ENCODE assay signal across 10 cellular contexts in genomic region chr3:174397848-174398247, GRCh38.
A peak's percentile ranks its signal among the peaks of the same experiment; 100 is the strongest.
DNase-seq lines count a peak whose midpoint lies in the region; ATAC-seq and TF ChIP-seq lines count a peak whose summit lies in the region.
"Had no signal": no experiment of that assay in that cellular context is flagged by ENCODE, and none has a peak within 500 bp of the region (broad histone marks: within the 10 kb centered on the region; RNA-seq: fewer than 3 reads in every experiment).

No MANE protein-coding gene starts in this region.

- peaks cover 10% of the 10 kb centered on the region for H3K9me3 Mint-ChIP-seq in osteocyte (ENCODE audit: unreplicated experiment)
- peaks cover 47% of the 10 kb centered on the region for H3K9me3 Mint-ChIP-seq in WTC11

- CTCF ChIA-PET in WTC11 (lab: Charles Lee), result no interaction called here

- DNase-seq in GM03348 (ENCODE audit: low spot score) (peak; percentile 19), NCI-H446 treated with DMSO at 0.1 percent for 48 hours (lab: John Stamatoyannopoulos, UW) (peak; percentile 34), dermis blood vessel endothelial cell (peak; percentile 5), osteocyte (ENCODE audit: extremely low spot score, unreplicated experiment) (no peak), WTC11 (ENCODE audit: low spot score) (no peak), GM20000 (ENCODE audit: low spot score) (no peak)
- DNase-seq: activated B cell treated with CpG ODN at 0.5 μM for 24 hours, substantia nigra had no signal

- POLR2A ChIA-PET in WTC11 (lab: Charles Lee), result no interaction called here

- H3K27ac Mint-ChIP-seq in osteocyte (ENCODE audit: unreplicated experiment) (no peak overlapping the region), WTC11 (no peak overlapping the region)
- H3K27ac Mint-ChIP-seq: activated B cell treated with CpG ODN at 0.5 μM for 24 hours had no signal

- ATAC-seq in GM19395 (IDR thresholded peaks at IDR 0.05; ENCODE audit: unreplicated experiment) (no peak), WTC11 (no peak), HG02938 (IDR thresholded peaks at IDR 0.05; ENCODE audit: unreplicated experiment) (no peak)

- peaks cover 7% of the 10 kb centered on the region for H3K36me3 Mint-ChIP-seq in osteocyte (ENCODE audit: unreplicated experiment)
- peaks cover 25% of the 10 kb centered on the region for H3K36me3 Mint-ChIP-seq in WTC11

- H3K4me3 Mint-ChIP-seq in osteocyte (ENCODE audit: unreplicated experiment) (no peak overlapping the region), WTC11 (no peak overlapping the region)
- H3K4me3 Mint-ChIP-seq: activated B cell treated with CpG ODN at 0.5 μM for 24 hours had no signal

- H3K4me1 Mint-ChIP-seq in osteocyte (ENCODE audit: unreplicated experiment) (no peaks in the 10 kb centered on the region), WTC11 (peaks cover under 1% of the 10 kb centered on the region; the same call in 1 of the 2 replicates)
- H3K4me1 Mint-ChIP-seq: activated B cell treated with CpG ODN at 0.5 μM for 24 hours had no signal

- TF ChIP-seq CTCF in osteocyte (IDR thresholded peaks at IDR 0.05) (peak; percentile 48), WTC11 (IDR thresholded peaks at IDR 0.05) (no peak), GM20000 (IDR thresholded peaks at IDR 0.05; ENCODE audit: extremely low read depth, missing control alignments) (no peak)

- H3K27me3 Mint-ChIP-seq in osteocyte (ENCODE audit: unreplicated experiment) (no peaks in the 10 kb centered on the region), WTC11 (ENCODE audit: low read depth) (no peaks in the 10 kb centered on the region)
- H3K27me3 Mint-ChIP-seq: activated B cell treated with CpG ODN at 0.5 μM for 24 hours had no signal

TF ChIP-seq in WTC11, 78 proteins besides CTCF, POLR2A, EP300 and RAD21:
- TF ChIP-seq ZNF317 (CRISPR knock-in tag; IDR thresholded peaks at IDR 0.05; ENCODE audit: borderline replicate concordance, low read depth) (no peak), ATF2 (CRISPR knock-in tag; IDR thresholded peaks at IDR 0.05; ENCODE audit: borderline replicate concordance, low read depth) (no peak), ATF1 (CRISPR knock-in tag; IDR thresholded peaks at IDR 0.05) (no peak), ATF6 (CRISPR knock-in tag; IDR thresholded peaks at IDR 0.05) (no peak), ZNF263 (CRISPR knock-in tag; IDR thresholded peaks at IDR 0.05; ENCODE audit: low read depth) (no peak), TEAD4 (CRISPR knock-in tag; IDR thresholded peaks at IDR 0.05) (no peak), ETV6 (CRISPR knock-in tag; IDR thresholded peaks at IDR 0.05) (no peak), CREM (CRISPR knock-in tag; IDR thresholded peaks at IDR 0.05) (no peak), ATF3 (CRISPR knock-in tag; conservative IDR thresholded peaks at IDR 0.05) (no peak), RORB (CRISPR knock-in tag; IDR thresholded peaks at IDR 0.05) (no peak)
TF ChIP-seq in WTC11: peak in this region for 0.

Comparison
In these comparisons a context has a peak if more than half of its experiments do, and no peak if none do; other contexts are left out.
1. DNase-seq: peak in GM03348 (single experiment), NCI-H446 treated with DMSO at 0.1 percent for 48 hours (single experiment) and dermis blood vessel endothelial cell (single experiment); none in osteocyte (single experiment), WTC11 (single experiment) and GM20000 (single experiment).